19 cellular contexts compared by ENCODE assay signal in the genomic region with DNA sequence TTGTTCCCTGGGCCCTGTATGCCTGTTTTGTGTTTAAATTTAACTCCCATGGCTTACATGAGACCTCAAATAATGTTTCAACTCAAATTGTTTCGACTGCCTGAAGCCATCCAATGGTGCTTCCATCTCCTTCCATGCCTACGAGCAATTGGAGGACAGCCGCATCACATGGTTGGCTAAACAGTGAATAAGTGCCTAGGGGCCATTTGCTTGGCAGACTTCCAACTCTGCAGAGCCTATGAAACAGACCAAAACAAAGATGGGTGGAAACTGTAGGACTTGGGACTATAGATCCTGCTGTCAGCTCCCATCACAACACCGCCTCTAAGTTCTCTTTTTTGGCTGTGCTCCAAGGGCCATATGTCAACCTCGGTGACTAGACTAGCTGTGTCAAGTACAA.
DNase-seq lines count a peak whose midpoint lies in the region; ATAC-seq and TF ChIP-seq lines count a peak whose summit lies in the region.
"Had no signal": no experiment of that assay in that cellular context is flagged by ENCODE, and none has a peak within 500 bp of the region (broad histone marks: within the 10 kb centered on the region; RNA-seq: fewer than 3 reads in every experiment).

No MANE protein-coding gene starts in this region.

- no peaks in the 10 kb centered on the region for H3K27me3 ChIP-seq in A673 (replicated peaks; ENCODE audit: insufficient read depth, low read depth, low read length, poor library complexity)
- no peaks in the 10 kb centered on the region for H3K27me3 ChIP-seq in neural progenitor cell
- H3K27me3 ChIP-seq in spleen (replicated peaks in 1 of 7): no peaks in the 10 kb centered on the region
- H3K27me3 ChIP-seq: vagina had no signal

- WGBS in spleen, 5 donors: 68 to 83% (median 78%) methylated on average over 5 of the region's 5 CpGs

- TF ChIP-seq POLR2A in spleen (IDR thresholded peaks at IDR 0.05): no peak

- H3K36me3 Mint-ChIP-seq in stimulated activated naive B cell treated with anti-CD40 and anti-IgM and Interleukin-4, amounts not matched to agents 10 μg/mL and 1 μg/mL and 100 μg/mL, for 72 hours: no peaks in the 10 kb centered on the region
- peaks cover 5% of the 10 kb centered on the region for H3K36me3 Mint-ChIP-seq in neural progenitor cell
- H3K36me3 Mint-ChIP-seq: naive thymus-derived CD8-positive, alpha-beta T cell had no signal

- H3K4me1 Mint-ChIP-seq in stimulated activated naive B cell treated with anti-CD40 and anti-IgM and Interleukin-4, amounts not matched to agents 10 μg/mL and 1 μg/mL and 100 μg/mL, for 72 hours: no peaks in the 10 kb centered on the region
- peaks cover 45% of the 10 kb centered on the region for H3K4me1 Mint-ChIP-seq in neural progenitor cell
- H3K4me1 Mint-ChIP-seq: activated CD4-positive, alpha-beta T cell treated with anti-CD3 and anti-CD28 coated beads, Interleukin-2, amount 10 ng/mL, durations not matched to agents 24 days and 14 days had no signal

- no TSS peak for BruUV-seq in A673 (replicated peaks; lab: Mats Ljungman, UMichigan)

- intact Hi-C loops in A673 (cut with micrococcal nuclease; ENCODE audit: unreplicated experiment) (no loop called here), spleen (cut with DNase I; ENCODE audit: low total_unique reads) (no loop called here)

- no peaks in the 10 kb centered on the region for H3K79me2 ChIP-seq in neural progenitor cell (ENCODE audit: low read depth)

- TF ChIP-seq CTCF in A673 (conservative IDR thresholded peaks at IDR 0.05; ENCODE audit: low read depth, low read length): no peak
- no peak for TF ChIP-seq CTCF in HFF-Myc (IDR thresholded peaks at IDR 0.05; ENCODE audit: low read depth, low read length, missing control alignments)
- TF ChIP-seq CTCF in epithelial cell of esophagus (IDR thresholded peaks at IDR 0.05; ENCODE audit: insufficient read depth, low read depth, low read length, missing control alignments): no peak
- no peak for TF ChIP-seq CTCF in neural progenitor cell (IDR thresholded peaks at IDR 0.05)
- no peak for TF ChIP-seq CTCF in spleen (IDR thresholded peaks at IDR 0.05 in 8 of 11, conservative IDR thresholded peaks at IDR 0.05 in 3 of 11)

- peak; percentile 34 for DNase-seq in A673 (ENCODE audit: low spot score)
- DNase-seq in HFF-Myc (ENCODE audit: extremely low read depth, low read depth): peak; percentile 69
- DNase-seq in NCI-H446 (lab: John Stamatoyannopoulos, UW): peak; percentile 23 to 85
- peak; percentile 19 for DNase-seq in epithelial cell of esophagus (ENCODE audit: low read depth)
- DNase-seq in stimulated activated naive B cell treated with anti-CD40 and anti-IgM and Interleukin-4, amounts not matched to agents 10 μg/mL and 1 μg/mL and 100 μg/mL, for 72 hours: no peak
- DNase-seq in C1 segment of cervical spinal cord (lab: John Stamatoyannopoulos, UW): no peak
- DNase-seq in neural progenitor cell (ENCODE audit: low spot score): no peak
- DNase-seq in spleen: no peak
- DNase-seq: activated CD4-positive, alpha-beta T cell treated with anti-CD3 and anti-CD28 coated beads, Interleukin-2, amount 10 ng/mL, durations not matched to agents 24 days and 14 days; activated naive CD4-positive, alpha-beta T cell; aorta; Caco-2; GOT3; naive thymus-derived CD8-positive, alpha-beta T cell; stimulated activated CD4-positive, alpha-beta T cell treated with anti-CD3 and anti-CD28 coated beads, Interleukin-15, amount 100 ng/mL, for 24 hours had no signal

- H2AFZ ChIP-seq in neural progenitor cell (replicated peaks): no peak overlapping the region

- H4K20me1 ChIP-seq in neural progenitor cell (ENCODE audit: low read depth): no peaks in the 10 kb centered on the region

- no peaks in the 10 kb centered on the region for H3F3A ChIP-seq in neural progenitor cell (ENCODE audit: low read depth)

- H3K9me3 ChIP-seq in A673 (ENCODE audit: low read depth, low read length, poor library complexity, severe bottlenecking): no peaks in the 10 kb centered on the region
- H3K9me3 ChIP-seq in neural progenitor cell (ENCODE audit: low read depth): no peaks in the 10 kb centered on the region
- H3K9me3 ChIP-seq in spleen: peaks cover 0 to 17% (median 9%) of the 10 kb centered on the region in 8 donors
- H3K9me3 ChIP-seq: Caco-2, prostate gland had no signal

- H3K36me3 ChIP-seq in A673 (ENCODE audit: insufficient read depth, low read length, poor library complexity, severe bottlenecking) (no peaks in the 10 kb centered on the region), neural progenitor cell (no peaks in the 10 kb centered on the region), spleen (no peaks in the 10 kb centered on the region)
- H3K36me3 ChIP-seq: prostate gland, vagina had no signal

- H3K4me3 ChIP-seq in A673 (ENCODE audit: low read depth, low read length, poor library complexity, severe bottlenecking) (no peak overlapping the region), HFF-Myc (replicated peaks; ENCODE audit: low read depth, low read length) (no peak overlapping the region), epithelial cell of esophagus (ENCODE audit: low read length) (no peak overlapping the region), neural progenitor cell (no peak overlapping the region), spleen (no peak overlapping the region)
- H3K4me3 ChIP-seq: lung, prostate gland, vagina had no signal

- H3K27ac ChIP-seq in A673 (ENCODE audit: low read depth, low read length, poor library complexity, severe bottlenecking): no peak overlapping the region
- no peak overlapping the region for H3K27ac ChIP-seq in neural progenitor cell
- no peak overlapping the region for H3K27ac ChIP-seq in spleen
- H3K27ac ChIP-seq: prostate gland, vagina had no signal

- H3K9ac ChIP-seq in neural progenitor cell: no peak overlapping the region

- no peak overlapping the region for H3K4me2 ChIP-seq in neural progenitor cell

- CTCF ChIA-PET in A673 (lab: Charles Lee): no interaction called here

- POLR2A ChIA-PET in A673 (lab: Charles Lee; ENCODE audit: low non-redundant PET): no interaction called here

- peaks cover 8 to 12% of the 10 kb centered on the region in 2 donors for H3K9me3 Mint-ChIP-seq in stimulated activated naive B cell treated with anti-CD40 and anti-IgM and Interleukin-4, amounts not matched to agents 10 μg/mL and 1 μg/mL and 100 μg/mL, for 72 hours
- H3K9me3 Mint-ChIP-seq in neural progenitor cell: peaks cover 4% of the 10 kb centered on the region

- H3K4me1 ChIP-seq in A673 (ENCODE audit: insufficient read depth, low read length, poor library complexity, severe bottlenecking): no peaks in the 10 kb centered on the region
- H3K4me1 ChIP-seq in neural progenitor cell: peaks cover 21% of the 10 kb centered on the region
- peaks cover 0 to 20% (median 3%) of the 10 kb centered on the region in 6 donors for H3K4me1 ChIP-seq in spleen
- H3K4me1 ChIP-seq: Caco-2, prostate gland had no signal

- H3K4me3 Mint-ChIP-seq in stimulated activated naive B cell treated with anti-CD40 and anti-IgM and Interleukin-4, amounts not matched to agents 10 μg/mL and 1 μg/mL and 100 μg/mL, for 72 hours: no peak overlapping the region
- H3K4me3 Mint-ChIP-seq in neural progenitor cell: no peak overlapping the region
- H3K4me3 Mint-ChIP-seq: activated CD4-positive, alpha-beta T cell treated with anti-CD3 and anti-CD28 coated beads, Interleukin-2, amount 10 ng/mL, durations not matched to agents 24 days and 14 days; naive thymus-derived CD8-positive, alpha-beta T cell; stimulated activated naive CD8-positive, alpha-beta T cell treated with anti-CD3 and anti-CD28 coated beads, Interleukin-15, Interleukin-2, amounts not matched to agents 100 ng/mL and 50 ng/mL, for 24 hours had no signal

- ATAC-seq in stimulated activated naive B cell treated with anti-CD40 and anti-IgM and Interleukin-4, amounts not matched to agents 10 μg/mL and 1 μg/mL and 100 μg/mL, for 72 hours (replicated peaks): no peak
- ATAC-seq: naive thymus-derived CD8-positive, alpha-beta T cell had no signal

- peaks cover 0 to 3% of the 10 kb centered on the region in 2 donors for H3K27me3 Mint-ChIP-seq in stimulated activated naive B cell treated with anti-CD40 and anti-IgM and Interleukin-4, amounts not matched to agents 10 μg/mL and 1 μg/mL and 100 μg/mL, for 72 hours
- H3K27me3 Mint-ChIP-seq in neural progenitor cell (ENCODE audit: insufficient read depth, low read depth): peaks cover 3% of the 10 kb centered on the region

- H3K27ac Mint-ChIP-seq in stimulated activated naive B cell treated with anti-CD40 and anti-IgM and Interleukin-4, amounts not matched to agents 10 μg/mL and 1 μg/mL and 100 μg/mL, for 72 hours: no peak overlapping the region
- no peak overlapping the region for H3K27ac Mint-ChIP-seq in neural progenitor cell
- H3K27ac Mint-ChIP-seq: activated CD4-positive, alpha-beta T cell treated with anti-CD3 and anti-CD28 coated beads, Interleukin-2, amount 10 ng/mL, durations not matched to agents 24 days and 14 days; naive thymus-derived CD8-positive, alpha-beta T cell; stimulated activated naive CD8-positive, alpha-beta T cell treated with anti-CD3 and anti-CD28 coated beads, Interleukin-15, Interleukin-2, amounts not matched to agents 100 ng/mL and 50 ng/mL, for 24 hours had no signal

Comparison
In these comparisons a context has a peak if more than half of its experiments do, and no peak if none do; other contexts are left out.
1. DNase-seq: peak in A673 (single experiment), HFF-Myc (single experiment), NCI-H446 (2 of 2) and epithelial cell of esophagus (single experiment); none in stimulated activated naive B cell treated with anti-CD40 and anti-IgM and Interleukin-4, amounts not matched to agents 10 μg/mL and 1 μg/mL and 100 μg/mL, for 72 hours (single experiment), C1 segment of cervical spinal cord (0 of 14), neural progenitor cell (single experiment) and spleen (single experiment).